In the genomic region with DNA sequence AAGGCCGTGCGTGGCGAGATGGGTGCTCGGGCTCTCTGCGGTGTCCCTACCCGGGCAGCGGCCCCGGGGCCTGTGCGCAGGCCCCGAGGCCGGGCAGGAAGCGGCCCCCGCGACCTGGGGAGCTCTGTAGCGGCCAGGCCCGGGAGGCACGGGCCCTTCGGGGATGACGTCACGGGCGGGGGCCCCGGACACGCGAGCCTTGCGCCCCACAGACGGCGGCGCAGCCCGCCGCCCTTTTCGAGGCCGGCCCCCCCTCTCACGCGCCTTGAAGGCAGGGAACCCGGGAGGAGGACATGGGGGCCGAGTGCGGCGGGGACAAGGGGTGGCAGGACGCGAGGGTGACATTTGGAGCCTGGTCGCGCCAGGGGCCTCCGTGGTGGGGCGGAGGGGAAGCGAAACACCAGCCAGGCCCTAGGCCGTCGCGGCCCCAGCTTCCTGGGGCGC, we compare ENCODE assay signal across 8 cellular contexts. TPM values are rescaled to one million over a fixed set of nuclear protein-coding genes. Genes with fewer than 3 reads are reported as not detected.
DNase-seq lines count a peak whose midpoint lies in the region; ATAC-seq and TF ChIP-seq lines count a peak whose summit lies in the region.

No MANE protein-coding gene starts in this region.

- intact Hi-C loops in CD4-positive, alpha-beta T cell (cut with DNase I, micrococcal nuclease), result loop anchor here (1.0 to 5.0 kb wide), 4 partner anchors 44 to 110 kb away; no protein-coding TSS in a partner anchor

- CTCF ChIA-PET in CD4-positive, alpha-beta T cell (lab: Charles Lee), result interaction anchor here (1.2 kb wide), 1 partner anchor 177 kb away, joined by 4 read pairs; no protein-coding TSS in a partner anchor

- peak overlapping the region; percentile 65 for H3K4me3 ChIP-seq in epithelial cell of esophagus (ENCODE audit: low read length)
- H3K4me3 ChIP-seq in muscle layer of colon (ENCODE audit: low read depth in 1 of 2, low read length in 2 of 2), result peak overlapping the region; percentile 66 to 71

- peaks cover 5% of the 10 kb centered on the region for H3K36me3 Mint-ChIP-seq in CD4-positive, alpha-beta T cell (ENCODE audit: low read depth)

- ATAC-seq in CD4-positive, alpha-beta T cell (ENCODE audit: poor library complexity), result peak; percentile 10
- peak; percentile 38 for ATAC-seq in GM21360 (IDR thresholded peaks at IDR 0.05; ENCODE audit: unreplicated experiment)

- H3K27ac ChIP-seq in CD4-positive, alpha-beta T cell (ENCODE audit: low read depth, low read length), result peak overlapping the region; percentile 81
- H3K27ac ChIP-seq in muscle layer of colon (ENCODE audit: low read depth, low read length) (peak overlapping the region; percentile 83), substantia nigra (ENCODE audit: low read depth, low read length, poor library complexity, severe bottlenecking) (peak overlapping the region; percentile 71)

- H3K9me3 Mint-ChIP-seq in CD4-positive, alpha-beta T cell, result no peaks in the 10 kb centered on the region

- peak in 8 of 10 experiments; percentile 13 to 50 (median 26) for DNase-seq in CD4-positive, alpha-beta T cell
- peak; percentile 58 for DNase-seq in M059J (ENCODE audit: low read depth)
- peak; percentile 84 for DNase-seq in activated CD8-positive, alpha-beta memory T cell treated with anti-CD3 and anti-CD28 coated beads for 24 hours
- no peak for DNase-seq in epithelial cell of esophagus (ENCODE audit: low read depth)
- DNase-seq in substantia nigra (lab: John Stamatoyannopoulos, UW), result peak in 35 of 49 donors; percentile 29 to 81 (median 59)
- no peak for DNase-seq in NCI-H1092 treated with DMSO at 0.1 percent for 48 hours (lab: John Stamatoyannopoulos, UW)

- H3K4me1 ChIP-seq in muscle layer of colon (ENCODE audit: insufficient read depth, low read length), result peaks cover 43% of the 10 kb centered on the region

- no peaks in the 10 kb centered on the region for H3K27me3 Mint-ChIP-seq in CD4-positive, alpha-beta T cell

- peak overlapping the region; percentile 89 for H3K4me3 Mint-ChIP-seq in CD4-positive, alpha-beta T cell

- no peaks in the 10 kb centered on the region for H3K27me3 ChIP-seq in CD4-positive, alpha-beta T cell (ENCODE audit: control insufficient read depth, insufficient read depth, low read length)
- H3K27me3 ChIP-seq in muscle layer of colon (ENCODE audit: control insufficient read depth in 1 of 2, insufficient read depth in 2 of 2, low read length in 2 of 2), result no peaks in the 10 kb centered on the region

- H3K9ac ChIP-seq in muscle layer of colon (ENCODE audit: low read length), result no peak overlapping the region

- no peak for TF ChIP-seq CTCF in CD4-positive, alpha-beta T cell (IDR thresholded peaks at IDR 0.05)
- TF ChIP-seq CTCF in epithelial cell of esophagus (IDR thresholded peaks at IDR 0.05; ENCODE audit: insufficient read depth, low read depth, low read length, missing control alignments), result no peak

- H3K4me1 Mint-ChIP-seq in CD4-positive, alpha-beta T cell (ENCODE audit: low read depth), result peaks cover 36% of the 10 kb centered on the region

- peak overlapping the region; percentile 88 for H3K27ac Mint-ChIP-seq in CD4-positive, alpha-beta T cell

- no peaks in the 10 kb centered on the region for H3K9me3 ChIP-seq in CD4-positive, alpha-beta T cell (ENCODE audit: control insufficient read depth, low read length)
- no peaks in the 10 kb centered on the region for H3K9me3 ChIP-seq in muscle layer of colon (ENCODE audit: low read length)

- POLR2A ChIA-PET in CD4-positive, alpha-beta T cell (lab: Charles Lee), result interaction anchor here (0.7 to 3.1 kb wide), 9 partner anchors 10 to 351 kb away, joined by 4 to 20 read pairs (median 5); no protein-coding TSS in a partner anchor

- no peaks in the 10 kb centered on the region for H3K36me3 ChIP-seq in muscle layer of colon (ENCODE audit: insufficient read depth, low read length)

RNA-seq across cellular contexts. Expression of gene RAI1, which starts 1.1 kb away (rescaled TPM):
- 10 to 100 TPM; 19.3 to 25.2 TPM for total RNA-seq in CD4-positive, alpha-beta T cell
- 3.9 and 13.1 TPM in 2 replicates for total RNA-seq in M059J (2014; rRNA removed; shearing (Covaris generic))

Comparison
In these comparisons a context has a peak if more than half of its experiments do, and no peak if none do; other contexts are left out.
1. DNase-seq: peak in CD4-positive, alpha-beta T cell (8 of 10), M059J (single experiment), activated CD8-positive, alpha-beta memory T cell treated with anti-CD3 and anti-CD28 coated beads for 24 hours (single experiment) and substantia nigra (35 of 49); none in epithelial cell of esophagus (single experiment) and NCI-H1092 treated with DMSO at 0.1 percent for 48 hours (single experiment).
2. Peak in every context shown above with its lines, with median percentiles within 50 percentile points of each other: H3K27ac ChIP-seq.